In genomic region chr9:35689601-35690446, GRCh38 we compare ENCODE assay signal across 8 cellular contexts. TPM values are rescaled to one million over a fixed set of nuclear protein-coding genes. Genes with fewer than 3 reads are reported as not detected.
A peak's percentile ranks its signal among the peaks of the same experiment; 100 is the strongest.
DNase-seq lines count a peak whose midpoint lies in the region; ATAC-seq and TF ChIP-seq lines count a peak whose summit lies in the region.

Gene TPM2, minus strand, starts transcription at chr9:35689925. Its CDS starts 108 bp downstream, at chr9:35689817.

- peak within 1 kb of the TSS; percentile 98 for H2AFZ ChIP-seq in MM.1S (ENCODE audit: low read length)

- no peaks in the 10 kb centered on the region for H3K9me2 ChIP-seq in MM.1S (replicated peaks; ENCODE audit: insufficient read depth, low read length)

- no peaks in the 10 kb centered on the region for H3K4me1 ChIP-seq in MM.1S (ENCODE audit: low read length)
- H3K4me1 ChIP-seq in right lobe of liver: peaks cover 0 to 2% (median 0%) of the 10 kb centered on the region in 4 donors
- peaks cover 21% of the 10 kb centered on the region for H3K4me1 ChIP-seq in testis

- H4K20me1 ChIP-seq in MM.1S (ENCODE audit: insufficient read depth, low read length): no peaks in the 10 kb centered on the region

- no peaks in the 10 kb centered on the region for H3K79me2 ChIP-seq in MM.1S (ENCODE audit: low read length)

- H3K4me3 ChIP-seq in MM.1S (ENCODE audit: low read length) (peak within 1 kb of the TSS; percentile 71), coronary artery (peak within 1 kb of the TSS; percentile 82), right lobe of liver (peak within 1 kb of the TSS; percentile 57 to 68 (median 63)), testis (peak within 1 kb of the TSS; percentile 64 to 77)

- intact Hi-C loops in right lobe of liver (cut with DNase I) (no loop called here), testis (cut with DNase I; ENCODE audit: low total_unique reads) (no loop called here)

- peak within 1 kb of the TSS; percentile 95 for H3K4me2 ChIP-seq in MM.1S (ENCODE audit: low read depth, low read length)

- no peak for TF ChIP-seq POLR2A in right lobe of liver (IDR thresholded peaks at IDR 0.05)
- no peak for TF ChIP-seq POLR2A in testis (IDR thresholded peaks at IDR 0.05)

- H3K36me3 ChIP-seq in MM.1S (replicated peaks; ENCODE audit: insufficient read depth, low read length) (no peaks in the 10 kb centered on the region), right lobe of liver (no peaks in the 10 kb centered on the region), testis (ENCODE audit: low read depth, missing control alignments) (no peaks in the 10 kb centered on the region)

- H3F3A ChIP-seq in MM.1S (ENCODE audit: insufficient read depth, low read length): no peaks in the 10 kb centered on the region

- WGBS in right lobe of liver (ENCODE audit: insufficient coverage, low coverage, low lambda C conversion rate, missing lambda C conversion rate): 13% methylated on average over 3 of the region's 67 CpGs
- WGBS in testis, 2 donors: 8 to 11% methylated on average over 22 to 62 of the region's 67 CpGs

- DNase-seq in DMS114 treated with DMSO at 0.1 percent for 48 hours (lab: John Stamatoyannopoulos, UW; ENCODE audit: unreplicated experiment): peak; percentile 28
- no peak for DNase-seq in MM.1S
- DNase-seq in coronary artery (ENCODE audit: low spot score): peak; percentile 95
- peak in 1 of 3 donors; percentile 47 for DNase-seq in right lobe of liver
- peak; percentile 58 for DNase-seq in testis
- no peak for DNase-seq in activated CD4-positive, CD25-positive, alpha-beta regulatory T cell treated with anti-CD3 and anti-CD28 coated beads, Interleukin-2, amount 50 U/mL, for 72 hours

- H3K9me3 ChIP-seq in MM.1S (replicated peaks; ENCODE audit: insufficient read depth, low read length): no peaks in the 10 kb centered on the region
- H3K9me3 ChIP-seq in right lobe of liver: no peaks in the 10 kb centered on the region
- no peaks in the 10 kb centered on the region for H3K9me3 ChIP-seq in testis

- no peak for TF ChIP-seq CTCF in MM.1S (IDR thresholded peaks at IDR 0.05; ENCODE audit: low read length)
- TF ChIP-seq CTCF in coronary artery (IDR thresholded peaks at IDR 0.05): no peak
- no peak for TF ChIP-seq CTCF in right lobe of liver (IDR thresholded peaks at IDR 0.05)
- no peak for TF ChIP-seq CTCF in testis (IDR thresholded peaks at IDR 0.05)

- ATAC-seq in right lobe of liver: peak; percentile 5 to 21 (median 12)
- no peak for ATAC-seq in HG02610 (IDR thresholded peaks at IDR 0.05; ENCODE audit: unreplicated experiment)
- ATAC-seq in GM21381 (IDR thresholded peaks at IDR 0.05; ENCODE audit: unreplicated experiment): no peak

- H3K27me3 ChIP-seq in MM.1S (replicated peaks; ENCODE audit: insufficient read depth, low read length) (0 out of 2 replicates have a peak, but pooled peaks cover 4% of the 10 kb centered on the region), right lobe of liver (no peaks in the 10 kb centered on the region), testis (no peaks in the 10 kb centered on the region)

- H3K27ac ChIP-seq in MM.1S (ENCODE audit: low read length) (no peak within 1 kb of the TSS), coronary artery (peak within 1 kb of the TSS; percentile 96), right lobe of liver (peak within 1 kb of the TSS; percentile 62 to 80 (median 71)), testis (peak within 1 kb of the TSS; percentile 83 to 93)

- peak within 1 kb of the TSS; percentile 31; the same call in 1 of the 2 replicates for H3K9ac ChIP-seq in MM.1S (ENCODE audit: low read length)

RNA-seq across cellular contexts. Expression of gene TPM2, which starts in this region (rescaled TPM):
- 10 to 100 TPM in 4 of 6 experiments, 1 to 10 TPM in 2; 4.7 to 23.3 (median 12.4) TPM for total RNA-seq in right lobe of liver
- 100 to 1,000 TPM; 182 to 211 TPM for total RNA-seq in testis
- polyA plus RNA-seq in testis (ENCODE audit: insufficient read depth, low read depth, low replicate concordance): 369 TPM

Comparison
In these comparisons a context has a peak if more than half of its experiments do, and no peak if none do; other contexts are left out.
1. RNA of gene TPM2 (total RNA-seq): 182 to 211 TPM in testis; 4.7 to 23.3 TPM in right lobe of liver; every median in the first group is over 4 times any median in the second.
2. DNase-seq: peak in DMS114 treated with DMSO at 0.1 percent for 48 hours (single experiment), coronary artery (single experiment) and testis (single experiment); none in MM.1S (single experiment) and activated CD4-positive, CD25-positive, alpha-beta regulatory T cell treated with anti-CD3 and anti-CD28 coated beads, Interleukin-2, amount 50 U/mL, for 72 hours (single experiment).
3. ATAC-seq: peak in right lobe of liver (4 of 4); none in HG02610 (single experiment) and GM21381 (single experiment).
4. Peak in every context shown above with its lines, with median percentiles within 50 percentile points of each other: H3K4me3 ChIP-seq.